In genomic region chr17:59565959-59566324, GRCh38 we compare ENCODE assay signal across 8 cellular contexts. TPM values are rescaled to one million over a fixed set of nuclear protein-coding genes. Genes with fewer than 3 reads are reported as not detected.
A peak's percentile ranks its signal among the peaks of the same experiment; 100 is the strongest.
DNase-seq lines count a peak whose midpoint lies in the region; ATAC-seq and TF ChIP-seq lines count a peak whose summit lies in the region.

No MANE protein-coding gene starts in this region.

- H3K9me3 Mint-ChIP-seq in CD8-positive, alpha-beta T cell, result no peaks in the 10 kb centered on the region
- peaks cover 5 to 6% of the 10 kb centered on the region in 2 donors for H3K9me3 Mint-ChIP-seq in activated naive CD4-positive, alpha-beta T cell treated with anti-CD3 and anti-CD28 coated beads, Interleukin-2, amount 50 U/mL, for 72 hours

- H3K4me1 Mint-ChIP-seq in CD8-positive, alpha-beta T cell (ENCODE audit: low read depth), result peaks cover 23% of the 10 kb centered on the region

- no peak for TF ChIP-seq CTCF in CD8-positive, alpha-beta T cell (IDR thresholded peaks at IDR 0.05)
- TF ChIP-seq CTCF in LNCaP clone FGC (IDR thresholded peaks at IDR 0.05; ENCODE audit: control insufficient read depth, extremely low read depth, insufficient read depth) (no peak), thyroid gland (IDR thresholded peaks at IDR 0.05) (no peak)

- H3K4me1 ChIP-seq in CD8-positive, alpha-beta T cell (ENCODE audit: insufficient read depth, low read length), result peaks cover 17% of the 10 kb centered on the region
- peaks cover 0 to 10% of the 10 kb centered on the region in 2 donors for H3K4me1 ChIP-seq in thyroid gland

- DNase-seq in CD8-positive, alpha-beta T cell, result peak in 6 of 7 experiments; percentile 15 to 70 (median 34)
- peak; percentile 75 for DNase-seq in LNCaP clone FGC (ENCODE audit: low read depth)
- peak; percentile 52 for DNase-seq in SK-N-MC (ENCODE audit: low read depth, low spot score)
- peak; percentile 53 to 57 for DNase-seq in activated naive CD4-positive, alpha-beta T cell treated with anti-CD3 and anti-CD28 coated beads, Interleukin-2, amount 50 U/mL, for 72 hours (ENCODE audit: low spot score in 2 of 2)
- peak; percentile 77 for DNase-seq in glomerular visceral epithelial cell (ENCODE audit: extremely low spot score)
- DNase-seq in occipital lobe (lab: John Stamatoyannopoulos, UW), result peak; percentile 61
- peak; percentile 59 to 62 for DNase-seq in thyroid gland

- TF ChIP-seq POLR2A in thyroid gland (IDR thresholded peaks at IDR 0.05), result no peak

- H3K27ac ChIP-seq in CD8-positive, alpha-beta T cell (ENCODE audit: low read depth, low read length), result peak overlapping the region; percentile 89
- H3K27ac ChIP-seq in SK-N-MC, result no peak overlapping the region
- peak overlapping the region; percentile 23 to 79 (median 73) for H3K27ac ChIP-seq in thyroid gland

- H3K4me3 Mint-ChIP-seq in CD8-positive, alpha-beta T cell, result peak overlapping the region; percentile 100

- peak overlapping the region; percentile 100 for H3K27ac Mint-ChIP-seq in CD8-positive, alpha-beta T cell
- peak overlapping the region; percentile 95 to 99 for H3K27ac Mint-ChIP-seq in activated naive CD4-positive, alpha-beta T cell treated with anti-CD3 and anti-CD28 coated beads, Interleukin-2, amount 50 U/mL, for 72 hours

- peak overlapping the region; percentile 94 for H3K4me3 ChIP-seq in CD8-positive, alpha-beta T cell (ENCODE audit: low read depth, low read length)
- H3K4me3 ChIP-seq in LNCaP clone FGC (ENCODE audit: low read depth, low read length) (peak overlapping the region; percentile 100), SK-N-MC (peak overlapping the region; percentile 96), thyroid gland (replicated peaks in 1 of 3) (peak overlapping the region; percentile 61 to 91 (median 64))

- H3K9me3 ChIP-seq in CD8-positive, alpha-beta T cell (ENCODE audit: low read length), result no peaks in the 10 kb centered on the region
- H3K9me3 ChIP-seq in SK-N-MC (ENCODE audit: low read depth, low read length), result 0 out of 2 replicates have a peak, but pooled peaks cover 5% of the 10 kb centered on the region
- H3K9me3 ChIP-seq in thyroid gland, result no peaks in the 10 kb centered on the region

- H3K36me3 Mint-ChIP-seq in CD8-positive, alpha-beta T cell, result peaks cover 9% of the 10 kb centered on the region
- peaks cover 13 to 18% of the 10 kb centered on the region in 2 donors for H3K36me3 Mint-ChIP-seq in activated naive CD4-positive, alpha-beta T cell treated with anti-CD3 and anti-CD28 coated beads, Interleukin-2, amount 50 U/mL, for 72 hours

- H3K36me3 ChIP-seq in CD8-positive, alpha-beta T cell (ENCODE audit: insufficient read depth, low read length), result no peaks in the 10 kb centered on the region
- H3K36me3 ChIP-seq in SK-N-MC (ENCODE audit: insufficient read depth, low read length) (peaks cover 5% of the 10 kb centered on the region), thyroid gland (no peaks in the 10 kb centered on the region)

- CTCF ChIA-PET in CD8-positive, alpha-beta T cell (lab: Charles Lee), result no interaction called here

- no peaks in the 10 kb centered on the region for H3K27me3 ChIP-seq in CD8-positive, alpha-beta T cell (ENCODE audit: insufficient read depth, low read length)
- no peaks in the 10 kb centered on the region for H3K27me3 ChIP-seq in thyroid gland

- POLR2A ChIA-PET in CD8-positive, alpha-beta T cell (lab: Charles Lee), result interaction anchor here (1.0 to 2.9 kb wide), 4 partner anchors 54 to 411 kb away, joined by 4 to 22 read pairs (median 4); partner anchors contain the start of genes CLTC, PRR11, PTRH2 and SKA2

- H3K9ac ChIP-seq in SK-N-MC (ENCODE audit: insufficient read length), result peak overlapping the region; percentile 71

- peak; percentile 55 for ATAC-seq in CD8-positive, alpha-beta T cell
- ATAC-seq in GM21528 (IDR thresholded peaks at IDR 0.05; ENCODE audit: low FRiP score, unreplicated experiment), result peak; percentile 34
- peak; percentile 68 to 80 for ATAC-seq in activated naive CD4-positive, alpha-beta T cell treated with anti-CD3 and anti-CD28 coated beads, Interleukin-2, amount 50 U/mL, for 72 hours

- no peaks in the 10 kb centered on the region for H3K27me3 Mint-ChIP-seq in CD8-positive, alpha-beta T cell (ENCODE audit: low read depth)

- WGBS in thyroid gland, 2 donors, result 0% methylated on average over 9 of the region's 9 CpGs

- intact Hi-C loops in CD8-positive, alpha-beta T cell (cut with DNase I, micrococcal nuclease), result loop anchor here (1.0 to 10.0 kb wide), 10 partner anchors 53 to 934 kb away; partner anchors contain the start of genes CLTC (in 2 of the 2), RPS6KB1 (in 2 of the 2), TRIM37 (in 2 of the 2) and TUBD1 (in 2 of the 2)
- intact Hi-C loops in thyroid gland (cut with DNase I), result no loop called here

RNA-seq across cellular contexts. Expression of gene DHX40, which starts 0.5 kb away (rescaled TPM):
- 10 to 100 TPM; 72.7 to 72.8 TPM for total RNA-seq in CD8-positive, alpha-beta T cell
- 10 to 100 TPM; 16.4 to 33.1 TPM for total RNA-seq in activated naive CD4-positive, alpha-beta T cell treated with anti-CD3 and anti-CD28 coated beads, Interleukin-2, amount 50 U/mL, for 72 hours
- 91.6 TPM for total RNA-seq in occipital lobe
- 10 to 100 TPM; 47.8 to 65.4 (median 59.7) TPM for total RNA-seq in thyroid gland

RNA-seq across cellular contexts. Expression of gene CLTC, which starts 53.8 kb away (rescaled TPM):
- total RNA-seq in CD8-positive, alpha-beta T cell, result 10 to 100 TPM; 73.4 to 86.0 TPM
- total RNA-seq in activated naive CD4-positive, alpha-beta T cell treated with anti-CD3 and anti-CD28 coated beads, Interleukin-2, amount 50 U/mL, for 72 hours, result 100 to 1,000 TPM; 156 to 184 TPM
- total RNA-seq in occipital lobe (306 TPM), thyroid gland (100 to 1,000 TPM; 250 to 474 (median 364) TPM)
